Comparison of ENCODE assay signal across 11 cellular contexts in the genomic region with DNA sequence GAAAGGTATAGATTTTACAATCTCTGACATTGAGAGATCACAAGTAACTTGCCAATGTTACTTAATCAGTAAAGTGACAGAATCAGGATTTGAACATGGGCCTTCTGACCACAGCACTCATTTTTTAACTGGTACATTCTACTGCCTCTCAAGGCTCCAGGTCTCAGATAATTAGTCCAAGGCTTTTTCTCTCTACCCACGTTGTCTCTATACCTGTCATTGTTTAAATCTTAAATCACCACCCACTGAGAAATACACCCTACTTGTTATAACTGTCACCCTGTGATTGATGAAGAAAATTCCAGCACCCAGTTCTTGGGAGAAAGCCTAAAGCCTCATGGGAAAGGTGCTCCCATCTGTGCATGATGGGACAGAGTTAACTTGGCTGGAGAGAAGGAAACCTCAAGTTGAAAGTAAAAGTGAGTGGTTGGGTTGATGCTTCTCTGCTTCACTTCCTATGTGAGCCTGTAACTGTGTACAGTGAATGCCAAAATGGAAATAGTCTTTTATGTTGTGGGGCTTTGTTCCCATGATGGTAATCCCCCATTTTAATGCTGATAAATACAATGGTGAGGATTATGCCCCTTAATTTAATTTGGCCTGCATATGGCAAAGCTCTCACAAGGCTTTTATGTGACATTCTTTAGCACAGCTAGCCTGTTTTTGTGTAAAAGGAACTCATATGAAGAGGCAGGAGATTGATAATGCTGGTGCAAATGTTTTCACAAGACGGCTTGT.
DNase-seq lines count a peak whose midpoint lies in the region; ATAC-seq and TF ChIP-seq lines count a peak whose summit lies in the region.
"Had no signal": no experiment of that assay in that cellular context is flagged by ENCODE, and none has a peak within 500 bp of the region (broad histone marks: within the 10 kb centered on the region; RNA-seq: fewer than 3 reads in every experiment).

No MANE protein-coding gene starts in this region.

- no peak overlapping the region for H3K27ac Mint-ChIP-seq in Calu3 (ENCODE audit: unreplicated experiment)
- H3K27ac Mint-ChIP-seq: natural killer cell had no signal

- H3K9me3 ChIP-seq in gastroesophageal sphincter: no peaks in the 10 kb centered on the region
- H3K9me3 ChIP-seq: BLaER1 had no signal

- H3K4me3 ChIP-seq in gastroesophageal sphincter: no peak overlapping the region
- H3K4me3 ChIP-seq: BLaER1 had no signal

- intact Hi-C loops in Calu3 (cut with micrococcal nuclease; ENCODE audit: unreplicated experiment): no loop called here

- CTCF ChIA-PET in Calu3 (lab: Charles Lee): interaction anchor here (0.8 kb wide), 1 partner anchor 116 kb away, joined by 3 read pairs; no protein-coding TSS in a partner anchor

- DNase-seq in AG08396 (ENCODE audit: low spot score) (peak; percentile 15), HK-2 (ENCODE audit: unreplicated experiment) (peak; percentile 10), ureter (ENCODE audit: low spot score) (no peak), NCI-H2029 (lab: John Stamatoyannopoulos, UW) (no peak), nucleus accumbens (lab: John Stamatoyannopoulos, UW) (no peak), Calu3 (no peak)
- DNase-seq: effector memory CD4-positive, alpha-beta T cell; natural killer cell had no signal

- TF ChIP-seq EP300 in gastroesophageal sphincter (IDR thresholded peaks at IDR 0.05): no peak

- BruUV-seq in Calu3 (replicated peaks; lab: Mats Ljungman, UMichigan): no TSS peak

- peaks cover 6 to 39% (median 17%) of the 10 kb centered on the region in 3 donors for H3K4me1 ChIP-seq in gastroesophageal sphincter

- TF ChIP-seq POLR2A in gastroesophageal sphincter (IDR thresholded peaks at IDR 0.05): no peak

- WGBS in gastroesophageal sphincter (ENCODE audit: low coverage in 1 of 2), 2 donors: 7 to 17% methylated on average over 2 of the region's 2 CpGs

- H3K27ac ChIP-seq in gastroesophageal sphincter: peak overlapping the region; percentile 14 to 74 (median 65)
- H3K27ac ChIP-seq: BLaER1 had no signal

- no peaks in the 10 kb centered on the region for H3K36me3 Mint-ChIP-seq in Calu3 (ENCODE audit: insufficient read depth, unreplicated experiment)
- H3K36me3 Mint-ChIP-seq: natural killer cell had no signal

- H3K27me3 Mint-ChIP-seq in Calu3 (ENCODE audit: unreplicated experiment): no peaks in the 10 kb centered on the region

- peak; percentile 71 for ATAC-seq in GM21528 (IDR thresholded peaks at IDR 0.05; ENCODE audit: low FRiP score, unreplicated experiment)
- no peak for ATAC-seq in gastroesophageal sphincter
- ATAC-seq: natural killer cell had no signal

- H3K36me3 ChIP-seq in gastroesophageal sphincter: no peaks in the 10 kb centered on the region
- H3K36me3 ChIP-seq: BLaER1 had no signal

- no peak overlapping the region for H3K4me3 Mint-ChIP-seq in Calu3 (ENCODE audit: low read depth, unreplicated experiment)
- H3K4me3 Mint-ChIP-seq: natural killer cell had no signal

- TF ChIP-seq CTCF in gastroesophageal sphincter (IDR thresholded peaks at IDR 0.05) (no peak), Calu3 (IDR thresholded peaks at IDR 0.05; ENCODE audit: unreplicated experiment) (no peak)

- H3K27me3 ChIP-seq in gastroesophageal sphincter: no peaks in the 10 kb centered on the region
- H3K27me3 ChIP-seq: BLaER1 had no signal

- no peaks in the 10 kb centered on the region for H3K9me3 Mint-ChIP-seq in Calu3 (ENCODE audit: low read depth, unreplicated experiment)
- H3K9me3 Mint-ChIP-seq: natural killer cell had no signal

- H3K4me1 Mint-ChIP-seq in Calu3 (ENCODE audit: low read depth, unreplicated experiment): peaks cover 5% of the 10 kb centered on the region
- H3K4me1 Mint-ChIP-seq: natural killer cell had no signal

Comparison
In these comparisons a context has a peak if more than half of its experiments do, and no peak if none do; other contexts are left out.
1. DNase-seq: peak in AG08396 (single experiment) and HK-2 (single experiment); none in ureter (single experiment), NCI-H2029 (single experiment), nucleus accumbens (0 of 56) and Calu3 (single experiment).